Comparison of ENCODE assay signal across 1 cellular context in genomic region chr16:24826096-24826690, GRCh38.
TF ChIP-seq lines count a peak whose summit lies in the region.

No MANE protein-coding gene starts in this region.

TF ChIP-seq in GM23338, 12 proteins besides CTCF, POLR2A, EP300 and RAD21 (continued from another document):
- TF ChIP-seq EZH2 (IDR thresholded peaks at IDR 0.05; ENCODE audit: low read depth, unreplicated experiment) (no peak), NANOG (IDR thresholded peaks at IDR 0.05; ENCODE audit: borderline replicate concordance) (no peak)
TF ChIP-seq in GM23338: peak in this region for 0.
